Comparison of ENCODE assay signal across 11 cellular contexts in genomic region chr5:133848306-133848924, GRCh38.
DNase-seq lines count a peak whose midpoint lies in the region; ATAC-seq and TF ChIP-seq lines count a peak whose summit lies in the region.
"Had no signal": no experiment of that assay in that cellular context is flagged by ENCODE, and none has a peak within 500 bp of the region (broad histone marks: within the 10 kb centered on the region; RNA-seq: fewer than 3 reads in every experiment).

No MANE protein-coding gene starts in this region.

- intact Hi-C loops in activated CD8-positive, alpha-beta T cell treated with anti-CD3 and anti-CD28 coated beads for 36 hours (cut with micrococcal nuclease) = no loop called here

- no peaks in the 10 kb centered on the region for H4K20me1 ChIP-seq in KMS-11 (ENCODE audit: insufficient read depth)

- no peaks in the 10 kb centered on the region for H3K36me3 Mint-ChIP-seq in activated CD8-positive, alpha-beta T cell treated with anti-CD3 and anti-CD28 coated beads for 36 hours (ENCODE audit: low read depth)
- H3K36me3 Mint-ChIP-seq in naive B cell = peaks cover 0 to 3% of the 10 kb centered on the region in 2 donors

- TF ChIP-seq CTCF in KMS-11 (conservative IDR thresholded peaks at IDR 0.05; ENCODE audit: low read depth, low read length) = no peak
- no peak for TF ChIP-seq CTCF in activated CD8-positive, alpha-beta T cell treated with anti-CD3 and anti-CD28 coated beads for 36 hours (IDR thresholded peaks at IDR 0.05)

- CTCF ChIA-PET in activated CD8-positive, alpha-beta T cell treated with anti-CD3 and anti-CD28 coated beads for 36 hours (lab: Charles Lee) = interaction anchor here (5.2 kb wide), 1 partner anchor 21 kb away, joined by 26 read pairs; no protein-coding TSS in a partner anchor

- no peaks in the 10 kb centered on the region for H3K79me2 ChIP-seq in KMS-11 (ENCODE audit: insufficient read depth, low read depth)

- H3K36me3 ChIP-seq in KMS-11 (ENCODE audit: insufficient read depth) = no peaks in the 10 kb centered on the region
- H3K36me3 ChIP-seq: sigmoid colon had no signal

- peak overlapping the region; percentile 20; the same call in 1 of the 2 replicates for H3K9ac ChIP-seq in KMS-11

- POLR2A ChIA-PET in activated CD8-positive, alpha-beta T cell treated with anti-CD3 and anti-CD28 coated beads for 36 hours (lab: Charles Lee) = no interaction called here

- H3K27ac ChIP-seq in KMS-11 = peak overlapping the region; percentile 59
- H3K27ac ChIP-seq: sigmoid colon had no signal

- H2AFZ ChIP-seq in KMS-11 (ENCODE audit: low read depth) = peak overlapping the region; percentile 45

- H3K27ac Mint-ChIP-seq in activated CD8-positive, alpha-beta T cell treated with anti-CD3 and anti-CD28 coated beads for 36 hours = peak overlapping the region; percentile 60
- H3K27ac Mint-ChIP-seq in naive B cell = peak overlapping the region in 4 of 6 donors; percentile 39 to 98 (median 92)
- H3K27ac Mint-ChIP-seq: endodermal cell had no signal

- H3K9me3 Mint-ChIP-seq in activated CD8-positive, alpha-beta T cell treated with anti-CD3 and anti-CD28 coated beads for 36 hours = no peaks in the 10 kb centered on the region
- H3K9me3 Mint-ChIP-seq in naive B cell = no peaks in the 10 kb centered on the region
- H3K9me3 Mint-ChIP-seq: endodermal cell had no signal

- no peak overlapping the region for H3K4me3 Mint-ChIP-seq in activated CD8-positive, alpha-beta T cell treated with anti-CD3 and anti-CD28 coated beads for 36 hours
- H3K4me3 Mint-ChIP-seq in naive B cell = peak overlapping the region in 6 of 8 donors; percentile 55 to 81 (median 74)
- H3K4me3 Mint-ChIP-seq: endodermal cell had no signal

- peak; percentile 43 for DNase-seq in DMS53 (lab: John Stamatoyannopoulos, UW)
- no peak for DNase-seq in DMS53 treated with DMSO at 0.1 percent for 48 hours (lab: John Stamatoyannopoulos, UW; ENCODE audit: unreplicated experiment)
- peak; percentile 27 for DNase-seq in activated CD8-positive, alpha-beta T cell treated with anti-CD3 and anti-CD28 coated beads for 36 hours
- DNase-seq in naive B cell = no peak
- DNase-seq in NCI-H1694 (lab: John Stamatoyannopoulos, UW) = no peak
- no peak for DNase-seq in cerebellum (ENCODE audit: low spot score)
- DNase-seq: amniotic stem cell, endodermal cell had no signal

- H3K4me1 ChIP-seq in KMS-11 (ENCODE audit: low read depth, poor library complexity, severe bottlenecking) = peaks cover 50% of the 10 kb centered on the region
- H3K4me1 ChIP-seq: sigmoid colon had no signal

- H3K27me3 ChIP-seq in KMS-11 (ENCODE audit: insufficient read depth, low read depth) = no peaks in the 10 kb centered on the region
- H3K27me3 ChIP-seq: sigmoid colon had no signal

- H3K4me2 ChIP-seq in KMS-11 = peak overlapping the region; percentile 75

- H3K27me3 Mint-ChIP-seq in activated CD8-positive, alpha-beta T cell treated with anti-CD3 and anti-CD28 coated beads for 36 hours = peaks cover 4% of the 10 kb centered on the region
- peaks cover 0 to 9% (median 0%) of the 10 kb centered on the region in 3 donors for H3K27me3 Mint-ChIP-seq in naive B cell

- H3K4me1 Mint-ChIP-seq in activated CD8-positive, alpha-beta T cell treated with anti-CD3 and anti-CD28 coated beads for 36 hours (ENCODE audit: low read depth) = peaks cover 11% of the 10 kb centered on the region
- H3K4me1 Mint-ChIP-seq in naive B cell = peaks cover 26 to 67% (median 57%) of the 10 kb centered on the region in 3 donors

- ATAC-seq in activated CD8-positive, alpha-beta T cell treated with anti-CD3 and anti-CD28 coated beads for 36 hours = peak; percentile 39
- ATAC-seq in naive B cell (ENCODE audit: low read depth in 2 of 2) (peak; percentile 58 to 70), GM19395 (IDR thresholded peaks at IDR 0.05; ENCODE audit: unreplicated experiment) (no peak)

- no peak overlapping the region for H3K4me3 ChIP-seq in KMS-11 (IDR thresholded peaks at IDR 0.05; ENCODE audit: insufficient read depth, low read depth, low read length)
- H3K4me3 ChIP-seq: sigmoid colon had no signal

Comparison
In these comparisons a context has a peak if more than half of its experiments do, and no peak if none do; other contexts are left out.
1. DNase-seq: peak in DMS53 (single experiment) and activated CD8-positive, alpha-beta T cell treated with anti-CD3 and anti-CD28 coated beads for 36 hours (single experiment); none in DMS53 treated with DMSO at 0.1 percent for 48 hours (single experiment), naive B cell (single experiment), NCI-H1694 (single experiment) and cerebellum (single experiment).